ENCODE assay signal across 15 cellular contexts in the genomic region with DNA sequence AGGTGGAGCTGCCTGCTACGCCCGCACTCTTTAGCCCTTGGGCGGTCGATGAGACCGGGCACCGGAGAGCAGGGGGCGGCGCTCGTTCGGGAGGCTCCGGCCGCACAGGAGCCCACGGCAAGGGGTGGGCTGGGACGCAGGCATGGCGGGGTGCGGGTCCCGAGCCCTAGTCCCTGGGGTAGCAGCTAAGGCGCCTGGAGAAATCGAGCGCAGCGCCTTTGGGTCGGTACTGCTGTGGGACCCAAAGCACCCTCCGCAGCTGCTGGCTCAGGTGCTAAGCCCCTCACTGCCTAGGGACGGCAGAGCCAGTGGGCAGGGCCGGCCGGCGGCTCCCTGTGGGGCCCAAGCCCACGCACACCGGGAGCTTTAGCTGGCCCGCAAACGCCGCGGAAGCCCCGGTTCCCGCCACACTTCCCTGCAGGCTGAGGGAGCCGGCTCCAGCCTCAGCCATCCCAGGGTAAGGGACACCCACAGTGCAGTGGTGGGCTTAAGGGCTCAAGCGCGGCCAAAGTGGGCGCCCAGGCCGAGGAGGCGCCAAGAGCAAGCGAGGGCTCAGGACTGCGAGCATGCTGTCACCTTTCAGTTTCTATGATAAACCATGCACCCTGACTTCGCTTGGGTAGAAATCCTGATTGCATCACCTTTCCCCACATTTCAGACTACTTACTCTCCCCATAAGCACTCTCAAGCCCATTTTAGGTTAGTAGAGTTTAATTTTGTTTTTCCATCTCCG. TPM values are rescaled to one million over a fixed set of nuclear protein-coding genes. Genes with fewer than 3 reads are reported as not detected.
DNase-seq lines count a peak whose midpoint lies in the region; ATAC-seq and TF ChIP-seq lines count a peak whose summit lies in the region.
"Had no signal": no experiment of that assay in that cellular context is flagged by ENCODE, and none has a peak within 500 bp of the region (broad histone marks: within the 10 kb centered on the region; RNA-seq: fewer than 3 reads in every experiment).

No MANE protein-coding gene starts in this region.

- H4K20me1 ChIP-seq in IMR-90 (ENCODE audit: insufficient read depth, low read length) (no peaks in the 10 kb centered on the region), osteoblast (ENCODE audit: insufficient read depth, low read length) (no peaks in the 10 kb centered on the region)

- H3K9ac ChIP-seq in IMR-90 (ENCODE audit: low read depth, low read length): no peak overlapping the region

- no peak overlapping the region for H2AFZ ChIP-seq in IMR-90 (replicated peaks; ENCODE audit: low read length, poor library complexity)
- no peak overlapping the region for H2AFZ ChIP-seq in osteoblast (ENCODE audit: low read length)

- TF ChIP-seq CTCF in IMR-90 (conservative IDR thresholded peaks at IDR 0.05; ENCODE audit: low read depth, low read length) (no peak), esophagus muscularis mucosa (IDR thresholded peaks at IDR 0.05) (no peak), osteoblast (IDR thresholded peaks at IDR 0.05; ENCODE audit: extremely low read depth, low read depth, low read length) (no peak)

- peaks cover 34% of the 10 kb centered on the region for H3K27me3 ChIP-seq in IMR-90 (ENCODE audit: control insufficient read depth, insufficient read depth, low read length)
- peaks cover 0 to 6% (median 0%) of the 10 kb centered on the region in 4 donors for H3K27me3 ChIP-seq in esophagus muscularis mucosa
- H3K27me3 ChIP-seq in osteoblast (ENCODE audit: insufficient read depth, low read length): no peaks in the 10 kb centered on the region
- H3K27me3 ChIP-seq: esophagus squamous epithelium had no signal

- H3K4me1 ChIP-seq in IMR-90 (ENCODE audit: control insufficient read depth, insufficient read depth, low read length) (no peaks in the 10 kb centered on the region), esophagus muscularis mucosa (peaks cover 0 to 9% (median 6%) of the 10 kb centered on the region in 4 donors), osteoblast (ENCODE audit: insufficient read depth, low read length) (no peaks in the 10 kb centered on the region)

- peaks cover 3% of the 10 kb centered on the region for H3K27me3 Mint-ChIP-seq in activated CD4-positive, alpha-beta memory T cell treated with anti-CD3 and anti-CD28 coated beads, Interleukin-2, amount 10 ng/mL, durations not matched to agents 7 days and 5 days
- H3K27me3 Mint-ChIP-seq in activated CD4-positive, alpha-beta memory T cell treated with anti-CD3 and anti-CD28 coated beads for 36 hours: no peaks in the 10 kb centered on the region

- POLR2A ChIA-PET in activated CD4-positive, alpha-beta memory T cell treated with anti-CD3 and anti-CD28 coated beads, Interleukin-2, amount 10 ng/mL, durations not matched to agents 7 days and 5 days (lab: Charles Lee): interaction anchor here (1.1 to 3.1 kb wide), 8 partner anchors 12 to 489 kb away, joined by 3 to 78 read pairs (median 6); partner anchors contain the start of gene MYLIP
- POLR2A ChIA-PET in activated CD4-positive, alpha-beta memory T cell treated with anti-CD3 and anti-CD28 coated beads for 36 hours (lab: Charles Lee): interaction anchor here (1.2 kb wide), 1 partner anchor 52 kb away, joined by 5 read pairs; the partner anchor contains the start of gene MYLIP
- POLR2A ChIA-PET in IMR-90 (lab: Charles Lee; ENCODE audit: unreplicated experiment): no interaction called here

- H3K36me3 ChIP-seq in IMR-90 (ENCODE audit: control insufficient read depth, insufficient read depth, low read length): no peaks in the 10 kb centered on the region
- H3K36me3 ChIP-seq in esophagus muscularis mucosa: no peaks in the 10 kb centered on the region
- H3K36me3 ChIP-seq in osteoblast (ENCODE audit: insufficient read depth, low read length): no peaks in the 10 kb centered on the region
- H3K36me3 ChIP-seq: esophagus squamous epithelium had no signal

- no peak overlapping the region for H4K5ac ChIP-seq in IMR-90 (ENCODE audit: low read depth, low read length)

- H3K4ac ChIP-seq in IMR-90 (ENCODE audit: low read depth, low read length): no peak overlapping the region

- peaks cover 29% of the 10 kb centered on the region for H3K36me3 Mint-ChIP-seq in activated CD4-positive, alpha-beta memory T cell treated with anti-CD3 and anti-CD28 coated beads, Interleukin-2, amount 10 ng/mL, durations not matched to agents 7 days and 5 days (ENCODE audit: low read depth)
- peaks cover 5% of the 10 kb centered on the region for H3K36me3 Mint-ChIP-seq in activated CD4-positive, alpha-beta memory T cell treated with anti-CD3 and anti-CD28 coated beads for 36 hours

- no peak for DNase-seq in activated CD4-positive, alpha-beta memory T cell treated with anti-CD3 and anti-CD28 coated beads, Interleukin-2, amount 10 ng/mL, durations not matched to agents 7 days and 5 days
- DNase-seq in activated CD4-positive, alpha-beta memory T cell treated with anti-CD3 and anti-CD28 coated beads for 36 hours: no peak
- DNase-seq in IMR-90: no peak
- DNase-seq in esophagus muscularis mucosa (ENCODE audit: extremely low spot score): peak; percentile 53
- no peak for DNase-seq in osteoblast (ENCODE audit: insufficient read length, low spot score, missing footprints)
- DNase-seq in DMS153 treated with DMSO at 0.1 percent for 48 hours (lab: John Stamatoyannopoulos, UW; ENCODE audit: unreplicated experiment): no peak
- DNase-seq in activated gamma-delta T cell treated with Interleukin-2 at 50 U/mL for 16 hours: no peak
- DNase-seq in stimulated activated CD4-positive, alpha-beta T cell treated with anti-CD3 and anti-CD28 coated beads, Interleukin-4, amount 100 ng/mL, for 24 hours: no peak
- DNase-seq: activated gamma-delta T cell, esophagus squamous epithelium, NCI-H1436 treated with DMSO at 0.1 percent for 48 hours, NCI-H82 had no signal

- no peak overlapping the region for H2AK5ac ChIP-seq in IMR-90 (ENCODE audit: low read depth, low read length)

- no peak overlapping the region for H2AK9ac ChIP-seq in IMR-90 (replicated peaks; ENCODE audit: low read depth, low read length, poor library complexity)

- TF ChIP-seq POLR2A in IMR-90 (IDR thresholded peaks at IDR 0.05; ENCODE audit: low read depth, low read length) (no peak), esophagus muscularis mucosa (IDR thresholded peaks at IDR 0.05; ENCODE audit: low read depth) (no peak)

- ATAC-seq in IMR-90 (ENCODE audit: low read depth): no peak
- ATAC-seq: GM12878, SK-N-SH treated with all-trans-retinoic acid at 6 μM for 48 hours had no signal

- dilution Hi-C loops in IMR-90 (cut with HindIII; ENCODE audit: low sequenced_read_pairs, unreplicated experiment): loop anchor here (25.0 kb wide), 1 partner anchor 494 kb away; no protein-coding TSS in a partner anchor

- H3K4me1 Mint-ChIP-seq in activated CD4-positive, alpha-beta memory T cell treated with anti-CD3 and anti-CD28 coated beads, Interleukin-2, amount 10 ng/mL, durations not matched to agents 7 days and 5 days: peaks cover 43% of the 10 kb centered on the region
- H3K4me1 Mint-ChIP-seq in activated CD4-positive, alpha-beta memory T cell treated with anti-CD3 and anti-CD28 coated beads for 36 hours (ENCODE audit: low read depth): peaks cover 20% of the 10 kb centered on the region
- H3K4me1 Mint-ChIP-seq: neural crest cell had no signal

- no peak overlapping the region for H3K56ac ChIP-seq in IMR-90 (ENCODE audit: extremely low read depth, insufficient read depth, low read length)

- H3K9me1 ChIP-seq in IMR-90 (ENCODE audit: insufficient read depth, low read length): no peaks in the 10 kb centered on the region

- no peaks in the 10 kb centered on the region for H3K79me2 ChIP-seq in osteoblast (ENCODE audit: insufficient read depth, low read length)

- no peak for TF ChIP-seq EP300 in esophagus muscularis mucosa (IDR thresholded peaks at IDR 0.05)

- no peak overlapping the region for H3K4me2 ChIP-seq in IMR-90 (ENCODE audit: low read depth, low read length)
- peak overlapping the region; percentile 32 for H3K4me2 ChIP-seq in osteoblast (ENCODE audit: insufficient read depth, low read length)

- CTCF ChIA-PET in activated CD4-positive, alpha-beta memory T cell treated with anti-CD3 and anti-CD28 coated beads, Interleukin-2, amount 10 ng/mL, durations not matched to agents 7 days and 5 days (lab: Charles Lee): interaction anchor here (1.0 to 4.0 kb wide), 11 partner anchors 9 to 489 kb away, joined by 3 to 69 read pairs (median 8); partner anchors contain the start of gene MYLIP
- CTCF ChIA-PET in activated CD4-positive, alpha-beta memory T cell treated with anti-CD3 and anti-CD28 coated beads for 36 hours (lab: Charles Lee): interaction anchor here (0.8 to 6.3 kb wide), 5 partner anchors 25 to 488 kb away, joined by 3 to 108 read pairs (median 6); partner anchors contain the start of gene MYLIP
- CTCF ChIA-PET in IMR-90 (lab: Yijun Ruan, JAX): interaction anchor here (0.8 to 1.0 kb wide), 3 partner anchors 12 to 52 kb away, joined by 3 to 4 read pairs (median 3); partner anchors contain the start of gene MYLIP

- H3K9me3 ChIP-seq in IMR-90 (ENCODE audit: control insufficient read depth, insufficient read depth, low read length): peaks cover 5% of the 10 kb centered on the region
- no peaks in the 10 kb centered on the region for H3K9me3 ChIP-seq in esophagus muscularis mucosa
- H3K9me3 ChIP-seq in osteoblast (ENCODE audit: low read depth, low read length): peaks cover 3% of the 10 kb centered on the region
- H3K9me3 ChIP-seq: esophagus squamous epithelium had no signal

- TF ChIP-seq RAD21 in IMR-90 (IDR thresholded peaks at IDR 0.05; ENCODE audit: low read length): no peak

- 91% methylated on average over 29 of the region's 45 CpGs; no CpG with 5 or more reads in 1 of the 2 experiments for WGBS in IMR-90 (ENCODE audit: extremely low coverage in 2 of 2, insufficient read length in 1 of 2), 2 experiments
- WGBS in esophagus muscularis mucosa: 90% methylated on average over 8 of the region's 45 CpGs

- H4K8ac ChIP-seq in IMR-90 (ENCODE audit: low read depth in 2 of 2, low read length in 2 of 2): no peak overlapping the region

- BruUV-seq in IMR-90 (replicated peaks; lab: Mats Ljungman, UMichigan): no TSS peak

- H3K4me3 Mint-ChIP-seq in activated CD4-positive, alpha-beta memory T cell treated with anti-CD3 and anti-CD28 coated beads, Interleukin-2, amount 10 ng/mL, durations not matched to agents 7 days and 5 days: no peak overlapping the region
- no peak overlapping the region for H3K4me3 Mint-ChIP-seq in activated CD4-positive, alpha-beta memory T cell treated with anti-CD3 and anti-CD28 coated beads for 36 hours
- H3K4me3 Mint-ChIP-seq: neural crest cell had no signal

- H2BK120ac ChIP-seq in IMR-90 (ENCODE audit: low read depth, low read length): no peak overlapping the region

- H2BK15ac ChIP-seq in IMR-90 (ENCODE audit: low read depth, low read length): no peak overlapping the region

- no peak overlapping the region for H3K23ac ChIP-seq in IMR-90 (ENCODE audit: low read depth, low read length)

- no peaks in the 10 kb centered on the region for H3K79me1 ChIP-seq in IMR-90 (ENCODE audit: low read depth in 1 of 2, low read length in 2 of 2)

- H3K9me3 Mint-ChIP-seq in activated CD4-positive, alpha-beta memory T cell treated with anti-CD3 and anti-CD28 coated beads, Interleukin-2, amount 10 ng/mL, durations not matched to agents 7 days and 5 days: peaks cover 28% of the 10 kb centered on the region
- H3K9me3 Mint-ChIP-seq in activated CD4-positive, alpha-beta memory T cell treated with anti-CD3 and anti-CD28 coated beads for 36 hours: peaks cover 20% of the 10 kb centered on the region

- no peak overlapping the region for H3K27ac ChIP-seq in IMR-90 (ENCODE audit: insufficient read depth, low read length)
- no peak overlapping the region for H3K27ac ChIP-seq in esophagus muscularis mucosa (replicated peaks in 1 of 4)
- H3K27ac ChIP-seq in osteoblast (ENCODE audit: low read depth, low read length): no peak overlapping the region
- H3K27ac ChIP-seq: esophagus squamous epithelium had no signal

- no peak overlapping the region for H2BK5ac ChIP-seq in IMR-90 (ENCODE audit: low read depth, low read length, poor library complexity, severe bottlenecking)

- H3K4me3 ChIP-seq in IMR-90 (ENCODE audit: insufficient read depth, low read depth, low read length) (no peak overlapping the region), esophagus muscularis mucosa (no peak overlapping the region), osteoblast (ENCODE audit: insufficient read depth, low read length) (no peak overlapping the region)
- H3K4me3 ChIP-seq: esophagus squamous epithelium, GM12878 had no signal

- no peak overlapping the region for H3K18ac ChIP-seq in IMR-90 (ENCODE audit: low read depth, low read length)

- H4K91ac ChIP-seq in IMR-90 (ENCODE audit: insufficient read depth, low read depth, low read length): no peak overlapping the region

- peak overlapping the region; percentile 95 for H3K27ac Mint-ChIP-seq in activated CD4-positive, alpha-beta memory T cell treated with anti-CD3 and anti-CD28 coated beads, Interleukin-2, amount 10 ng/mL, durations not matched to agents 7 days and 5 days
- H3K27ac Mint-ChIP-seq in activated CD4-positive, alpha-beta memory T cell treated with anti-CD3 and anti-CD28 coated beads for 36 hours: no peak overlapping the region

- intact Hi-C loops in activated CD4-positive, alpha-beta memory T cell treated with anti-CD3 and anti-CD28 coated beads for 36 hours (cut with micrococcal nuclease): loop anchor here (2.0 to 5.0 kb wide), 2 partner anchors 280 to 404 kb away; no protein-coding TSS in a partner anchor
- intact Hi-C loops in IMR-90 (cut with micrococcal nuclease): loop anchor here (10.0 kb wide), 1 partner anchor 286 kb away; no protein-coding TSS in a partner anchor
- intact Hi-C loops in esophagus muscularis mucosa (cut with DNase I): no loop called here

- H2BK20ac ChIP-seq in IMR-90 (ENCODE audit: low read depth, low read length): no peak overlapping the region

- H3K14ac ChIP-seq in IMR-90 (replicated peaks; ENCODE audit: low read depth, low read length): no peak overlapping the region

- in situ Hi-C loops in IMR-90 (cut with MboI; ENCODE audit: low sequenced_read_pairs): no loop called here

RNA-seq across cellular contexts. Expression of gene MYLIP, which starts 52.0 kb away (rescaled TPM):
- total RNA-seq in activated CD4-positive, alpha-beta memory T cell treated with anti-CD3 and anti-CD28 coated beads, Interleukin-2, amount 10 ng/mL, durations not matched to agents 7 days and 5 days: 10 to 100 TPM; 16.2 to 18.6 TPM
- total RNA-seq in activated CD4-positive, alpha-beta memory T cell treated with anti-CD3 and anti-CD28 coated beads for 36 hours: 10 to 100 TPM; 11.4 TPM
- 3.2 and 3.6 TPM in 2 replicates for total RNA-seq in IMR-90 (2012; rRNA removed)
- 1.7 and 1.8 TPM in 2 replicates for polyA plus RNA-seq in IMR-90 (2012; rRNA removed)
- polyA plus RNA-seq in IMR-90 (2012; cell fraction: cytosol; rRNA removed): 1.6 and 1.7 TPM in 2 replicates
- 3.5 and 10.1 TPM in 2 replicates for polyA plus RNA-seq in IMR-90 (2012; cell fraction: nucleus; rRNA removed; ENCODE audit: low replicate concordance)
- 10 to 100 TPM; 33.5 to 61.8 (median 35.3) TPM for total RNA-seq in esophagus muscularis mucosa
- total RNA-seq in osteoblast: 10.1 and 13.8 TPM in 2 replicates

RNA-seq across cellular contexts. Expression of gene GMPR, which starts 57.5 kb away (rescaled TPM):
- 1 to 10 TPM; 3.4 to 4.0 TPM for total RNA-seq in activated CD4-positive, alpha-beta memory T cell treated with anti-CD3 and anti-CD28 coated beads, Interleukin-2, amount 10 ng/mL, durations not matched to agents 7 days and 5 days
- under 1 TPM; 0.68 to 0.97 TPM for total RNA-seq in activated CD4-positive, alpha-beta memory T cell treated with anti-CD3 and anti-CD28 coated beads for 36 hours
- total RNA-seq in IMR-90 (2012; rRNA removed) (6.3 and 6.7 TPM in 2 replicates), esophagus muscularis mucosa (10 to 100 TPM; 32.8 to 69.7 (median 52.0) TPM), osteoblast (6.5 and 7.4 TPM in 2 replicates)
- polyA plus RNA-seq in IMR-90 (2012; rRNA removed): 7.0 and 8.6 TPM in 2 replicates
- polyA plus RNA-seq in IMR-90 (2012; cell fraction: cytosol; rRNA removed): 7.0 and 10.0 TPM in 2 replicates
- polyA plus RNA-seq in IMR-90 (2012; cell fraction: nucleus; rRNA removed; ENCODE audit: low replicate concordance): 3.7 and 5.9 TPM in 2 replicates
